ENCODE assay signal across 28 cellular contexts in genomic region chr18:7725473-7725872, GRCh38.
"Had no signal": no experiment of that assay in that cellular context is flagged by ENCODE, and none has a peak within 500 bp of the region (broad histone marks: within the 10 kb centered on the region; RNA-seq: fewer than 3 reads in every experiment).

No MANE protein-coding gene starts in this region.

- H2AFZ ChIP-seq: hepatocyte, parathyroid adenoma had no signal

- H3K79me2 ChIP-seq: parathyroid adenoma had no signal

- H3K4me2 ChIP-seq: hepatocyte had no signal

- DNase-seq: heart right ventricle; kidney glomerular epithelial cell; left cardiac atrium; lower lobe of right lung; mammary epithelial cell; midbrain; mucosa of descending colon; naive thymus-derived CD8-positive, alpha-beta T cell; occipital lobe; right lobe of liver; small intestine; stimulated activated CD4-positive, alpha-beta T cell treated with anti-CD3 and anti-CD28 coated beads, Interleukin-4, amount 100 ng/mL, for 24 hours; stimulated activated CD8-positive, alpha-beta memory T cell treated with anti-CD3 and anti-CD28 coated beads, Interleukin-4, amount 100 ng/mL, for 48 hours; stimulated activated naive CD4-positive, alpha-beta T cell treated with Interleukin-2 at 50 U/mL for 16 hours; stimulated activated naive CD8-positive, alpha-beta T cell treated with anti-CD3 and anti-CD28 coated beads, Interleukin-15, amount 100 ng/mL, for 72 hours; substantia nigra had no signal

- H3K4me1 ChIP-seq: lower lobe of right lung, parathyroid adenoma had no signal

- H3K9me3 ChIP-seq: heart right ventricle, lower lobe of right lung, mucosa of descending colon, neutrophil, right atrium auricular region, right lobe of liver, spleen, tibial nerve, upper lobe of left lung, vagina had no signal

- H3K9me3 Mint-ChIP-seq: nephron had no signal

- H3K36me3 Mint-ChIP-seq: naive thymus-derived CD8-positive, alpha-beta T cell; stimulated activated memory B cell treated with anti-CD40 and anti-IgM and Interleukin-4, amounts not matched to agents 10 μg/mL and 1 μg/mL and 100 μg/mL, for 72 hours had no signal

- H3K27ac Mint-ChIP-seq: naive thymus-derived CD8-positive, alpha-beta T cell; stimulated activated memory B cell treated with anti-CD40 and anti-IgM and Interleukin-4, amounts not matched to agents 10 μg/mL and 1 μg/mL and 100 μg/mL, for 72 hours; stimulated activated naive CD8-positive, alpha-beta T cell treated with anti-CD3 and anti-CD28 coated beads, Interleukin-15, amount 100 ng/mL, for 72 hours had no signal

- H3K27ac ChIP-seq: heart right ventricle, hepatocyte, lower lobe of right lung, neutrophil, parathyroid adenoma, right atrium auricular region, right lobe of liver, spleen, tibial nerve, upper lobe of left lung, vagina had no signal

- H3K4me1 Mint-ChIP-seq: naive thymus-derived CD8-positive, alpha-beta T cell; neural crest cell; stimulated activated memory B cell treated with anti-CD40 and anti-IgM and Interleukin-4, amounts not matched to agents 10 μg/mL and 1 μg/mL and 100 μg/mL, for 72 hours; stimulated activated naive CD8-positive, alpha-beta T cell treated with anti-CD3 and anti-CD28 coated beads, Interleukin-15, amount 100 ng/mL, for 72 hours had no signal

- H3K4me3 Mint-ChIP-seq: naive thymus-derived CD8-positive, alpha-beta T cell; nephron; neural crest cell; stimulated activated memory B cell treated with anti-CD40 and anti-IgM and Interleukin-4, amounts not matched to agents 10 μg/mL and 1 μg/mL and 100 μg/mL, for 72 hours; stimulated activated naive CD8-positive, alpha-beta T cell treated with anti-CD3 and anti-CD28 coated beads, Interleukin-15, amount 100 ng/mL, for 72 hours had no signal

- ATAC-seq: left cardiac atrium; left lobe of liver; mucosa of descending colon; naive thymus-derived CD8-positive, alpha-beta T cell; right lobe of liver; stimulated activated memory B cell treated with anti-CD40 and anti-IgM and Interleukin-4, amounts not matched to agents 10 μg/mL and 1 μg/mL and 100 μg/mL, for 72 hours; stimulated activated naive CD8-positive, alpha-beta T cell treated with anti-CD3 and anti-CD28 coated beads, Interleukin-15, amount 100 ng/mL, for 72 hours had no signal

- H3K4me3 ChIP-seq: heart right ventricle, hepatocyte, lower lobe of right lung, mucosa of descending colon, right atrium auricular region, right lobe of liver, spleen, tibial nerve, upper lobe of left lung, vagina had no signal

- H3K27me3 ChIP-seq: heart right ventricle, hepatocyte, neutrophil, right atrium auricular region, right lobe of liver, spleen, tibial nerve, upper lobe of left lung, vagina had no signal

- H3K36me3 ChIP-seq: heart right ventricle, lower lobe of right lung, neutrophil, right atrium auricular region, right lobe of liver, spleen, tibial nerve, upper lobe of left lung, vagina had no signal

- H3K27me3 Mint-ChIP-seq: naive thymus-derived CD8-positive, alpha-beta T cell; stimulated activated memory B cell treated with anti-CD40 and anti-IgM and Interleukin-4, amounts not matched to agents 10 μg/mL and 1 μg/mL and 100 μg/mL, for 72 hours; stimulated activated naive CD8-positive, alpha-beta T cell treated with anti-CD3 and anti-CD28 coated beads, Interleukin-15, amount 100 ng/mL, for 72 hours had no signal

- H3K9ac ChIP-seq: parathyroid adenoma had no signal
